In the genomic region with DNA sequence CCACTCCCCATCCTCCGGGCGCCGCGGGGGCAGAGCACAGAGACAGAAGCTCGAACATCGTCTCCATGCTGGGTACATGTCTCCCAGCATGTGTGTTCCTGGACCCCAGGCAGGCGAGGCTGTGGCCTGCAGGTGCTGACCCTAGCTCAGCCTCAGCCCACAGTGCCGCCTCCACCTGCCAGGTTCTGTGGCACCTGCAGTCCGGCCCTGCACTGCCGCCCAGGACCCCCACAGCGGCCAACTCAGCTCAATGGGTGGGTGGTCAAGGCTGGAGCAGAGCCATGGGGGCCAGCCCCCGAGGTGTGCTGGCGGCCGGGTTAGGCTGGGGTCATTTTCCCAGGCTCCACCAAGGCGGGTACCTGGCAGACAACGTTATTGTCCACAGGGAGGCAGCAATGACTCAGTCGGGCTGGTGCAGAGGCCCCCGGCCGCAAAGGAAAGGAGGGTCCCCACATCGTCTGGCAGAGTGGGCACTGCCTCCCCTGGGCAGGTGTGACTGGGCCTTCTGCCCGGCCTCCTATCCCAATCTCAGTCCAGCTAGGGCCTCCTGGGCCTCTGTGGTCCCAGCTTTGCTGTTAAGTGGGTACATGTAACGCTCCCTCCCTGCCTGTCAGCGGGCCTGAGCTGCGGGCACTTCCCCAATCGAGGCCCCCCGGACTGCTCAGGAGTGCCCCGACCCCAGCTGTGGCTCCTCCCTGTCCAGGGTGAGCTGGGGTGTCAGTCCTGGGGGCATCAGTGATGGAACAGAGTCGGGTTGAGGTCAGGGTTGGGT, we compare ENCODE assay signal across 11 cellular contexts. TPM values are rescaled to one million over a fixed set of nuclear protein-coding genes. Genes with fewer than 3 reads are reported as not detected.
DNase-seq lines count a peak whose midpoint lies in the region; ATAC-seq and TF ChIP-seq lines count a peak whose summit lies in the region.
"Had no signal": no experiment of that assay in that cellular context is flagged by ENCODE, and none has a peak within 500 bp of the region (broad histone marks: within the 10 kb centered on the region; RNA-seq: fewer than 3 reads in every experiment).

No MANE protein-coding gene starts in this region.

- H3K27me3 ChIP-seq in H7 (ENCODE audit: control insufficient read depth, insufficient read depth, low read length) (peaks cover 5% of the 10 kb centered on the region), mesenchymal stem cell (ENCODE audit: control insufficient read depth in 1 of 2, insufficient read depth in 1 of 2, low read length in 2 of 2) (peaks cover 14 to 60% of the 10 kb centered on the region in 2 experiments), spleen (replicated peaks in 1 of 7) (peaks cover 0 to 84% (median 38%) of the 10 kb centered on the region in 7 donors)

- POLR2A ChIA-PET in activated CD8-positive, alpha-beta T cell treated with anti-CD3 and anti-CD28 coated beads for 36 hours (lab: Charles Lee): no interaction called here

- peaks cover 50 to 87% (median 51%) of the 10 kb centered on the region in 3 donors for H3K27me3 Mint-ChIP-seq in CD14-positive monocyte (ENCODE audit: low read depth in 3 of 3)
- H3K27me3 Mint-ChIP-seq in activated CD8-positive, alpha-beta T cell treated with anti-CD3 and anti-CD28 coated beads for 36 hours: peaks cover 21% of the 10 kb centered on the region

- H3K27ac ChIP-seq in mesenchymal stem cell (ENCODE audit: low read length, poor library complexity, severe bottlenecking) (no peak overlapping the region), spleen (peak overlapping the region in 2 of 8 donors; percentile 16 to 26)

- H2AK5ac ChIP-seq in mesenchymal stem cell (ENCODE audit: low read length, severe bottlenecking): no peak overlapping the region

- WGBS in mesenchymal stem cell: 83% methylated on average over 28 of the region's 28 CpGs
- 38 to 49% (median 41%) methylated on average over 12 to 28 of the region's 28 CpGs for WGBS in spleen, 5 donors

- H3K9me3 ChIP-seq in mesenchymal stem cell (ENCODE audit: control insufficient read depth, low read length) (no peaks in the 10 kb centered on the region), spleen (no peaks in the 10 kb centered on the region)

- H3K14ac ChIP-seq in mesenchymal stem cell (ENCODE audit: low read length in 2 of 2): no peak overlapping the region

- H3K4ac ChIP-seq in mesenchymal stem cell (ENCODE audit: low read depth in 1 of 2, low read length in 2 of 2): no peak overlapping the region

- H2BK5ac ChIP-seq in mesenchymal stem cell (ENCODE audit: low read depth, low read length, poor library complexity, severe bottlenecking): no peak overlapping the region

- no peak overlapping the region for H3K9ac ChIP-seq in mesenchymal stem cell (ENCODE audit: low read length)

- H3K4me1 ChIP-seq in mesenchymal stem cell (ENCODE audit: control insufficient read depth, insufficient read depth, low read depth, low read length): peaks cover 42% of the 10 kb centered on the region
- H3K4me1 ChIP-seq in spleen: peaks cover 25 to 92% (median 62%) of the 10 kb centered on the region in 6 donors

- H3K4me3 ChIP-seq in H7 (ENCODE audit: insufficient read depth, low read depth, low read length) (no peak overlapping the region), mesenchymal stem cell (ENCODE audit: insufficient read depth in 1 of 2, low read depth in 1 of 2, low read length in 2 of 2) (no peak overlapping the region), spleen (peak overlapping the region in 1 of 8 donors; percentile 17)

- TF ChIP-seq CTCF in CD14-positive monocyte (IDR thresholded peaks at IDR 0.05) (peak; percentile 8), spleen (IDR thresholded peaks at IDR 0.05 in 8 of 11, conservative IDR thresholded peaks at IDR 0.05 in 3 of 11) (no peak)
- TF ChIP-seq CTCF in activated CD8-positive, alpha-beta T cell treated with anti-CD3 and anti-CD28 coated beads for 36 hours (IDR thresholded peaks at IDR 0.05): no peak

- H3K36me3 Mint-ChIP-seq in CD14-positive monocyte: no peaks in the 10 kb centered on the region
- no peaks in the 10 kb centered on the region for H3K36me3 Mint-ChIP-seq in activated CD8-positive, alpha-beta T cell treated with anti-CD3 and anti-CD28 coated beads for 36 hours (ENCODE audit: low read depth)

- no peak overlapping the region for H2AFZ ChIP-seq in mesenchymal stem cell (ENCODE audit: low read depth, low read length)

- H3K23ac ChIP-seq in mesenchymal stem cell (ENCODE audit: low read length in 2 of 2): no peak overlapping the region

- H4K91ac ChIP-seq in mesenchymal stem cell (ENCODE audit: low read length): peak overlapping the region; percentile 45

- DNase-seq in CD14-positive monocyte (ENCODE audit: low spot score) (no peak), H7 (peak; percentile 90), mesenchymal stem cell (no peak), spleen (no peak), HuH-7.5 (ENCODE audit: low spot score) (no peak)
- no peak for DNase-seq in activated CD8-positive, alpha-beta T cell treated with anti-CD3 and anti-CD28 coated beads for 36 hours
- no peak for DNase-seq in effector CD8-positive, alpha-beta T cell (lab: John Stamatoyannopoulos, UW)
- DNase-seq: activated CD4-positive, alpha-beta T cell treated with anti-CD3 and anti-CD28 coated beads, Interleukin-2, amount 50 U/mL, for 1 hour; amniotic stem cell; kidney glomerular epithelial cell had no signal

- CTCF ChIA-PET in activated CD8-positive, alpha-beta T cell treated with anti-CD3 and anti-CD28 coated beads for 36 hours (lab: Charles Lee): interaction anchor here (0.7 to 2.2 kb wide), 9 partner anchors 12 to 327 kb away, joined by 3 to 10 read pairs (median 3); no protein-coding TSS in a partner anchor

- H3K9me3 Mint-ChIP-seq in CD14-positive monocyte: peaks cover 0 to 4% (median 0%) of the 10 kb centered on the region in 7 donors
- H3K9me3 Mint-ChIP-seq in activated CD8-positive, alpha-beta T cell treated with anti-CD3 and anti-CD28 coated beads for 36 hours: no peaks in the 10 kb centered on the region

- no peak overlapping the region for H2BK120ac ChIP-seq in mesenchymal stem cell (ENCODE audit: low read depth, low read length)

- peaks cover 19% of the 10 kb centered on the region for H3K4me1 Mint-ChIP-seq in CD14-positive monocyte
- H3K4me1 Mint-ChIP-seq in activated CD8-positive, alpha-beta T cell treated with anti-CD3 and anti-CD28 coated beads for 36 hours (ENCODE audit: low read depth): peaks cover 16% of the 10 kb centered on the region

- no peak overlapping the region for H3K4me2 ChIP-seq in mesenchymal stem cell (ENCODE audit: low read length, poor library complexity, severe bottlenecking)

- no peak for TF ChIP-seq POLR2A in spleen (IDR thresholded peaks at IDR 0.05)

- no peak overlapping the region for H4K8ac ChIP-seq in mesenchymal stem cell (ENCODE audit: low read length)

- peak; percentile 50 for ATAC-seq in activated CD8-positive, alpha-beta T cell treated with anti-CD3 and anti-CD28 coated beads for 36 hours
- ATAC-seq in HG03521 (IDR thresholded peaks at IDR 0.05; ENCODE audit: unreplicated experiment): no peak

- H3K27ac Mint-ChIP-seq in CD14-positive monocyte: peak overlapping the region in 2 of 7 donors; percentile 46 to 58
- peak overlapping the region; percentile 36 for H3K27ac Mint-ChIP-seq in activated CD8-positive, alpha-beta T cell treated with anti-CD3 and anti-CD28 coated beads for 36 hours

- H2BK15ac ChIP-seq in mesenchymal stem cell (ENCODE audit: low read depth, poor library complexity, severe bottlenecking): no peak overlapping the region

- H3K18ac ChIP-seq in mesenchymal stem cell (ENCODE audit: low read depth in 1 of 2, low read length in 2 of 2): no peak overlapping the region

- peak overlapping the region; percentile 66 to 90 for H3K4me3 Mint-ChIP-seq in CD14-positive monocyte
- H3K4me3 Mint-ChIP-seq in activated CD8-positive, alpha-beta T cell treated with anti-CD3 and anti-CD28 coated beads for 36 hours: no peak overlapping the region

- H2BK12ac ChIP-seq in mesenchymal stem cell (ENCODE audit: low read length in 2 of 2): no peak overlapping the region

- intact Hi-C loops in CD14-positive monocyte (cut with micrococcal nuclease): loop anchor here in 1 of 2 donors (5.0 kb wide), 1 partner anchor 326 kb away; the partner anchor contains the start of gene TMEM121
- intact Hi-C loops in activated CD8-positive, alpha-beta T cell treated with anti-CD3 and anti-CD28 coated beads for 36 hours (cut with micrococcal nuclease): loop anchor here (5.0 kb wide), 1 partner anchor 151 kb away; no protein-coding TSS in a partner anchor
- intact Hi-C loops in spleen (cut with DNase I; ENCODE audit: low total_unique reads): loop anchor here (5.0 kb wide), 1 partner anchor 151 kb away; no protein-coding TSS in a partner anchor

- H3K79me1 ChIP-seq in mesenchymal stem cell (replicated peaks; ENCODE audit: low read length, poor library complexity, severe bottlenecking): no peaks in the 10 kb centered on the region

- no peaks in the 10 kb centered on the region for H3K36me3 ChIP-seq in H7 (replicated peaks; ENCODE audit: control insufficient read depth, insufficient read depth, low read length)
- peaks cover 0 to 4% of the 10 kb centered on the region in 2 experiments for H3K36me3 ChIP-seq in mesenchymal stem cell (ENCODE audit: control insufficient read depth in 1 of 2, insufficient read depth in 2 of 2, low read depth in 1 of 2, low read length in 2 of 2)
- no peaks in the 10 kb centered on the region for H3K36me3 ChIP-seq in spleen

RNA-seq across cellular contexts. Expression of gene NUDT14, which starts 20.2 kb away (rescaled TPM):
- polyA plus RNA-seq in CD14-positive monocyte (10 to 100 TPM; 23.9 to 37.4 TPM), spleen (10 to 100 TPM; 17.7 to 25.4 (median 17.7) TPM)
- total RNA-seq in H7 (2014; rRNA removed; shearing (Covaris generic)): 30.4 and 33.6 TPM in 2 replicates
- 1 to 10 TPM; 9.3 to 9.7 TPM for total RNA-seq in activated CD8-positive, alpha-beta T cell treated with anti-CD3 and anti-CD28 coated beads for 36 hours
- 18.8 TPM for polyA plus RNA-seq in mesenchymal stem cell (2013, experiment 1 of 2)
- polyA plus RNA-seq in mesenchymal stem cell (2013, experiment 2 of 2): 21.0 TPM
- 10 to 100 TPM; 10.1 to 31.1 (median 25.3) TPM for total RNA-seq in spleen

RNA-seq across cellular contexts. Expression of gene JAG2, which starts 32.8 kb away (rescaled TPM):
- polyA plus RNA-seq in CD14-positive monocyte: not detected
- 13.0 and 17.9 TPM in 2 replicates for total RNA-seq in H7 (2014; rRNA removed; shearing (Covaris generic))
- total RNA-seq in activated CD8-positive, alpha-beta T cell treated with anti-CD3 and anti-CD28 coated beads for 36 hours: 1 to 10 TPM; 3.6 to 4.1 TPM
- 0.94 TPM for polyA plus RNA-seq in mesenchymal stem cell (2013, experiment 1 of 2)
- 0.81 TPM for polyA plus RNA-seq in mesenchymal stem cell (2013, experiment 2 of 2)
- total RNA-seq in spleen: 10 to 100 TPM in 1 of 7 donors, 1 to 10 TPM in 6; 3.0 to 10.8 (median 6.0) TPM
- 10 to 100 TPM in 1 of 3 donors, 1 to 10 TPM in 2; 6.1 to 14.3 (median 6.6) TPM for polyA plus RNA-seq in spleen

RNA-seq across cellular contexts. Expression of gene BTBD6, which starts 47.0 kb away (rescaled TPM):
- polyA plus RNA-seq in CD14-positive monocyte (1 to 10 TPM; 1.3 to 6.3 TPM), spleen (10 to 100 TPM; 28.2 to 30.2 (median 29.0) TPM)
- total RNA-seq in H7 (2014; rRNA removed; shearing (Covaris generic)): 18.7 and 22.3 TPM in 2 replicates
- total RNA-seq in activated CD8-positive, alpha-beta T cell treated with anti-CD3 and anti-CD28 coated beads for 36 hours: 10 to 100 TPM; 24.7 to 26.7 TPM
- polyA plus RNA-seq in mesenchymal stem cell (2013, experiment 1 of 2): 21.9 TPM
- 23.4 TPM for polyA plus RNA-seq in mesenchymal stem cell (2013, experiment 2 of 2)
- total RNA-seq in spleen: 10 to 100 TPM; 19.1 to 31.4 (median 23.6) TPM
